ENCODE assay signal across 21 cellular contexts in genomic region chr5:135568241-135568640, GRCh38. TPM values are rescaled to one million over a fixed set of nuclear protein-coding genes. Genes with fewer than 3 reads are reported as not detected.
"Had no signal": no experiment of that assay in that cellular context is flagged by ENCODE, and none has a peak within 500 bp of the region (broad histone marks: within the 10 kb centered on the region; RNA-seq: fewer than 3 reads in every experiment).

No MANE protein-coding gene starts in this region.

- ATAC-seq: sciatic nerve, T-cell had no signal

- DNase-seq: activated CD4-positive, alpha-beta memory T cell treated with anti-CD3 and anti-CD28 coated beads for 36 hours; activated CD4-positive, alpha-beta T cell treated with anti-CD3 and anti-CD28 coated beads for 4 hours; activated gamma-delta T cell treated with Interleukin-2 at 50 U/mL for 16 hours; activated naive CD8-positive, alpha-beta T cell treated with anti-CD3 and anti-CD28 coated beads for 36 hours; activated T-cell treated with anti-CD3 and anti-CD28 coated beads for 4 hours; amniotic stem cell; kidney glomerular epithelial cell; left ventricle myocardium inferior; mammary epithelial cell; ovary; stimulated activated CD8-positive, alpha-beta memory T cell treated with anti-CD3 and anti-CD28 coated beads, Interleukin-4, amount 100 ng/mL, for 48 hours; stimulated activated naive CD4-positive, alpha-beta T cell; T-cell; thyroid gland had no signal

- H3K36me3 ChIP-seq: cardiac muscle cell, left ventricle myocardium inferior, ovary, thyroid gland had no signal

- H3K4me1 ChIP-seq: left ventricle myocardium inferior, thyroid gland had no signal

- H3K27me3 ChIP-seq: cardiac muscle cell, ovary, thyroid gland had no signal

- H3K27ac ChIP-seq: cardiac muscle cell, left ventricle myocardium inferior, ovary, thyroid gland had no signal

- H3K9me3 ChIP-seq: left ventricle myocardium inferior, ovary, thyroid gland had no signal

- H3K4me3 ChIP-seq: cardiac muscle cell, left ventricle myocardium inferior, ovary, thyroid gland had no signal

RNA-seq across cellular contexts. Expression of gene CXCL14, which starts 10.6 kb away (rescaled TPM):
- total RNA-seq: activated CD4-positive, alpha-beta memory T cell treated with anti-CD3 and anti-CD28 coated beads for 36 hours; activated naive CD8-positive, alpha-beta T cell treated with anti-CD3 and anti-CD28 coated beads for 36 hours; activated T-helper 1 cell treated with anti-CD3 and anti-CD28 coated beads, Interleukin-12 subunit alpha, Interleukin-12 subunit beta, Interleukin-2, Interleukin-4 antibody, amounts not matched to agents 30 ng/mL and 10 ng/mL and 1 ng/mL, durations not matched to agents 14 hours and 24 hours and 36 hours; dermis microvascular lymphatic vessel endothelial cell; mononuclear cell; neural crest cell; T-cell had no signal

RNA-seq across cellular contexts. Expression of gene NEUROG1, which starts 32.5 kb away (rescaled TPM):
- total RNA-seq: activated CD4-positive, alpha-beta memory T cell treated with anti-CD3 and anti-CD28 coated beads for 36 hours; activated naive CD8-positive, alpha-beta T cell treated with anti-CD3 and anti-CD28 coated beads for 36 hours; activated T-helper 1 cell treated with anti-CD3 and anti-CD28 coated beads, Interleukin-12 subunit alpha, Interleukin-12 subunit beta, Interleukin-2, Interleukin-4 antibody, amounts not matched to agents 30 ng/mL and 10 ng/mL and 1 ng/mL, durations not matched to agents 14 hours and 24 hours and 36 hours; cardiac muscle cell; dermis microvascular lymphatic vessel endothelial cell; left ventricle myocardium inferior; mammary epithelial cell; mononuclear cell; ovary; sciatic nerve; T-cell; thyroid gland; urinary bladder had no signal
- polyA plus RNA-seq: cardiac muscle cell, mammary epithelial cell, urinary bladder had no signal
